ENCODE assay signal across 8 cellular contexts in genomic region chrX:48631376-48632090, GRCh38. TPM values are rescaled to one million over a fixed set of nuclear protein-coding genes. Genes with fewer than 3 reads are reported as not detected.
DNase-seq lines count a peak whose midpoint lies in the region; ATAC-seq and TF ChIP-seq lines count a peak whose summit lies in the region.

No MANE protein-coding gene starts in this region.

- TF ChIP-seq EP300 in gastroesophageal sphincter (IDR thresholded peaks at IDR 0.05) = no peak
- no peak for TF ChIP-seq EP300 in ovary (IDR thresholded peaks at IDR 0.05)

- H3K27me3 ChIP-seq in CD4-positive, alpha-beta T cell (ENCODE audit: control insufficient read depth, insufficient read depth, low read length) = no peaks in the 10 kb centered on the region
- no peaks in the 10 kb centered on the region for H3K27me3 ChIP-seq in SJCRH30
- H3K27me3 ChIP-seq in gastroesophageal sphincter = no peaks in the 10 kb centered on the region
- no peaks in the 10 kb centered on the region for H3K27me3 ChIP-seq in ovary
- no peaks in the 10 kb centered on the region for H3K27me3 ChIP-seq in thyroid gland

- no peak for TF ChIP-seq CTCF in CD4-positive, alpha-beta T cell (IDR thresholded peaks at IDR 0.05)
- peak; percentile 55 for TF ChIP-seq CTCF in LNCaP clone FGC (IDR thresholded peaks at IDR 0.05; ENCODE audit: control insufficient read depth, extremely low read depth, insufficient read depth)
- peak in 3 of 4 experiments; percentile 42 to 53 (median 48) for TF ChIP-seq CTCF in gastroesophageal sphincter (IDR thresholded peaks at IDR 0.05)
- TF ChIP-seq CTCF in ovary (IDR thresholded peaks at IDR 0.05) = peak in 2 of 3 donors; percentile 41 to 48
- peak in 4 of 6 experiments; percentile 47 to 74 (median 68) for TF ChIP-seq CTCF in thyroid gland (IDR thresholded peaks at IDR 0.05)

- peak; percentile 61 for ATAC-seq in CD4-positive, alpha-beta T cell (ENCODE audit: poor library complexity)
- ATAC-seq in GM19468 (IDR thresholded peaks at IDR 0.05; ENCODE audit: extremely low read depth, unreplicated experiment) (peak; percentile 90), gastroesophageal sphincter (peak; percentile 93)

- peak overlapping the region; percentile 12 for H3K27ac Mint-ChIP-seq in CD4-positive, alpha-beta T cell
- H3K27ac Mint-ChIP-seq in activated naive CD4-positive, alpha-beta T cell treated with anti-CD3 and anti-CD28 coated beads for 36 hours = peak overlapping the region; percentile 36

- peak; percentile 19 to 61 (median 48) for DNase-seq in CD4-positive, alpha-beta T cell
- DNase-seq in LNCaP clone FGC (ENCODE audit: low read depth) (peak; percentile 73), SJCRH30 (peak; percentile 73 to 78), ovary (peak; percentile 77 to 88 (median 82)), thyroid gland (peak; percentile 70 to 85)
- peak; percentile 86 for DNase-seq in activated naive CD4-positive, alpha-beta T cell treated with anti-CD3 and anti-CD28 coated beads for 36 hours

- TF ChIP-seq POLR2A in gastroesophageal sphincter (IDR thresholded peaks at IDR 0.05) = no peak
- TF ChIP-seq POLR2A in ovary (IDR thresholded peaks at IDR 0.05) = no peak
- TF ChIP-seq POLR2A in thyroid gland (IDR thresholded peaks at IDR 0.05) = no peak

- WGBS in gastroesophageal sphincter (ENCODE audit: low coverage in 1 of 2), 2 donors = 0 to 41% methylated on average over 3 to 9 of the region's 18 CpGs
- whole genome bisulfite sequencing in ovary, 3 donors = 38 to 47% (median 47%) methylated on average over 18 of the region's 18 CpGs
- WGBS in thyroid gland, 2 donors = 0 to 7% methylated on average over 12 to 13 of the region's 18 CpGs

- intact Hi-C loops in CD4-positive, alpha-beta T cell (cut with DNase I, micrococcal nuclease) = loop anchor here in 1 of 2 experiments (10.0 kb wide), 1 partner anchor 1693 kb away; no protein-coding TSS in a partner anchor
- intact Hi-C loops in activated naive CD4-positive, alpha-beta T cell treated with anti-CD3 and anti-CD28 coated beads for 36 hours (cut with micrococcal nuclease) = loop anchor here (1.0 to 5.0 kb wide), 3 partner anchors 261 to 1121 kb away; partner anchors contain the start of gene TFE3
- intact Hi-C loops in ovary (cut with DNase I) (no loop called here), thyroid gland (cut with DNase I) (no loop called here)

- H3K27ac ChIP-seq in CD4-positive, alpha-beta T cell (ENCODE audit: low read depth, low read length) = peak overlapping the region; percentile 7
- H3K27ac ChIP-seq in SJCRH30 (no peak overlapping the region), gastroesophageal sphincter (no peak overlapping the region), ovary (no peak overlapping the region), thyroid gland (no peak overlapping the region)

- H3K9me3 ChIP-seq in CD4-positive, alpha-beta T cell (ENCODE audit: control insufficient read depth, low read length) = no peaks in the 10 kb centered on the region
- H3K9me3 ChIP-seq in SJCRH30 (replicated peaks) = no peaks in the 10 kb centered on the region
- no peaks in the 10 kb centered on the region for H3K9me3 ChIP-seq in gastroesophageal sphincter
- H3K9me3 ChIP-seq in ovary = no peaks in the 10 kb centered on the region
- H3K9me3 ChIP-seq in thyroid gland = no peaks in the 10 kb centered on the region

- H3K27me3 Mint-ChIP-seq in CD4-positive, alpha-beta T cell = no peaks in the 10 kb centered on the region
- no peaks in the 10 kb centered on the region for H3K27me3 Mint-ChIP-seq in activated naive CD4-positive, alpha-beta T cell treated with anti-CD3 and anti-CD28 coated beads for 36 hours (ENCODE audit: low read depth)

- H3K4me3 ChIP-seq in LNCaP clone FGC (ENCODE audit: low read depth, low read length) (no peak overlapping the region), SJCRH30 (no peak overlapping the region), gastroesophageal sphincter (no peak overlapping the region), ovary (no peak overlapping the region), thyroid gland (replicated peaks in 1 of 3) (no peak overlapping the region)

- H3K4me1 ChIP-seq in SJCRH30 (no peaks in the 10 kb centered on the region), gastroesophageal sphincter (peaks cover 0 to 7% (median 0%) of the 10 kb centered on the region in 3 donors), ovary (ENCODE audit: insufficient read depth) (no peaks in the 10 kb centered on the region), thyroid gland (no peaks in the 10 kb centered on the region)

- no peaks in the 10 kb centered on the region for H3K36me3 ChIP-seq in SJCRH30
- H3K36me3 ChIP-seq in gastroesophageal sphincter = no peaks in the 10 kb centered on the region
- H3K36me3 ChIP-seq in ovary = no peaks in the 10 kb centered on the region
- H3K36me3 ChIP-seq in thyroid gland = no peaks in the 10 kb centered on the region

- H3K4me3 Mint-ChIP-seq in CD4-positive, alpha-beta T cell = no peak overlapping the region
- no peak overlapping the region for H3K4me3 Mint-ChIP-seq in activated naive CD4-positive, alpha-beta T cell treated with anti-CD3 and anti-CD28 coated beads for 36 hours

- no peaks in the 10 kb centered on the region for H3K36me3 Mint-ChIP-seq in CD4-positive, alpha-beta T cell (ENCODE audit: low read depth)
- H3K36me3 Mint-ChIP-seq in activated naive CD4-positive, alpha-beta T cell treated with anti-CD3 and anti-CD28 coated beads for 36 hours (ENCODE audit: low read depth) = no peaks in the 10 kb centered on the region

- H3K4me1 Mint-ChIP-seq in CD4-positive, alpha-beta T cell (ENCODE audit: low read depth) = peaks cover 11% of the 10 kb centered on the region
- H3K4me1 Mint-ChIP-seq in activated naive CD4-positive, alpha-beta T cell treated with anti-CD3 and anti-CD28 coated beads for 36 hours (ENCODE audit: low read depth) = peaks cover 10% of the 10 kb centered on the region

- POLR2A ChIA-PET in CD4-positive, alpha-beta T cell (lab: Charles Lee) = interaction anchor here (0.6 to 1.6 kb wide), 9 partner anchors 33 to 326 kb away, joined by 3 to 7 read pairs (median 3); partner anchors contain the start of genes HDAC6, OTUD5, RBM3 and SUV39H1

- CTCF ChIA-PET in CD4-positive, alpha-beta T cell (lab: Charles Lee) = interaction anchor here (0.6 to 1.3 kb wide), 2 partner anchors 17 to 167 kb away, joined by 3 to 6 read pairs; no protein-coding TSS in a partner anchor
- CTCF ChIA-PET in activated naive CD4-positive, alpha-beta T cell treated with anti-CD3 and anti-CD28 coated beads for 36 hours (lab: Charles Lee) = interaction anchor here (0.5 to 1.1 kb wide), 3 partner anchors 15 to 1573 kb away, joined by 3 to 7 read pairs (median 3); partner anchors contain the start of gene CCNB3

- H3K9me3 Mint-ChIP-seq in CD4-positive, alpha-beta T cell = no peaks in the 10 kb centered on the region
- H3K9me3 Mint-ChIP-seq in activated naive CD4-positive, alpha-beta T cell treated with anti-CD3 and anti-CD28 coated beads for 36 hours = no peaks in the 10 kb centered on the region

RNA-seq across cellular contexts. Expression of gene WDR13, which starts 34.2 kb away (rescaled TPM):
- total RNA-seq in CD4-positive, alpha-beta T cell = 10 to 100 TPM; 37.9 to 43.4 TPM
- total RNA-seq in SJCRH30 (2014; rRNA removed; shearing (Covaris generic)) = 19.9 and 23.6 TPM in 2 replicates
- 10 to 100 TPM; 37.0 to 40.1 TPM for total RNA-seq in activated naive CD4-positive, alpha-beta T cell treated with anti-CD3 and anti-CD28 coated beads for 36 hours
- 100 to 1,000 TPM; 108 to 182 (median 139) TPM for total RNA-seq in gastroesophageal sphincter
- total RNA-seq in ovary = 100 to 1,000 TPM in 6 of 7 donors, 10 to 100 TPM in 1; 98.8 to 189 (median 148) TPM
- polyA plus RNA-seq in ovary = 100 to 1,000 TPM in 1 of 2 donors, 1 to 10 TPM in 1; 8.5 to 169 TPM
- 100 to 1,000 TPM; 134 to 181 (median 171) TPM for total RNA-seq in thyroid gland

RNA-seq across cellular contexts. Expression of gene WAS, which starts 52.1 kb away (rescaled TPM):
- total RNA-seq in CD4-positive, alpha-beta T cell = 10 to 100 TPM; 63.7 to 67.4 TPM
- total RNA-seq in SJCRH30 (2014; rRNA removed; shearing (Covaris generic)) = not detected in 2 replicates
- total RNA-seq in activated naive CD4-positive, alpha-beta T cell treated with anti-CD3 and anti-CD28 coated beads for 36 hours = 10 to 100 TPM; 76.1 to 77.8 TPM
- total RNA-seq in gastroesophageal sphincter (1 to 10 TPM; 1.6 to 5.4 (median 3.7) TPM), ovary (1 to 10 TPM in 6 of 7 donors, under 1 TPM in 1; 0.95 to 7.7 (median 3.1) TPM), thyroid gland (1 to 10 TPM; 1.4 to 4.8 (median 3.3) TPM)
- 1 to 10 TPM; 1.3 to 3.2 TPM for polyA plus RNA-seq in ovary

RNA-seq across cellular contexts. Expression of gene RBM3, which starts 57.2 kb away (rescaled TPM):
- 100 to 1,000 TPM; 351 to 377 TPM for total RNA-seq in CD4-positive, alpha-beta T cell
- 117 and 135 TPM in 2 replicates for total RNA-seq in SJCRH30 (2014; rRNA removed; shearing (Covaris generic))
- 100 to 1,000 TPM; 139 to 143 TPM for total RNA-seq in activated naive CD4-positive, alpha-beta T cell treated with anti-CD3 and anti-CD28 coated beads for 36 hours
- 100 to 1,000 TPM in 3 of 4 donors, 10 to 100 TPM in 1; 83.7 to 233 (median 182) TPM for total RNA-seq in gastroesophageal sphincter
- 100 to 1,000 TPM; 103 to 421 (median 153) TPM for total RNA-seq in ovary
- 100 to 1,000 TPM; 139 to 205 TPM for polyA plus RNA-seq in ovary
- 100 to 1,000 TPM; 122 to 250 (median 177) TPM for total RNA-seq in thyroid gland

Comparison
In these comparisons a context has a peak if more than half of its experiments do, and no peak if none do; other contexts are left out.
1. RNA of gene WAS, which starts 52.1 kb away (total RNA-seq): 76.1 to 77.8 TPM in activated naive CD4-positive, alpha-beta T cell treated with anti-CD3 and anti-CD28 coated beads for 36 hours and 63.7 to 67.4 TPM in CD4-positive, alpha-beta T cell; 1.4 to 4.8 TPM in thyroid gland, 1.6 to 5.4 TPM in gastroesophageal sphincter, 0.95 to 7.7 TPM in ovary and not detected in SJCRH30; every median in the first group is over 4 times any median in the second.
2. Peak in every context shown above with its lines, with median percentiles within 50 percentile points of each other: ATAC-seq and DNase-seq.